Comparison of ENCODE assay signal across 1 cellular context in the genomic region with DNA sequence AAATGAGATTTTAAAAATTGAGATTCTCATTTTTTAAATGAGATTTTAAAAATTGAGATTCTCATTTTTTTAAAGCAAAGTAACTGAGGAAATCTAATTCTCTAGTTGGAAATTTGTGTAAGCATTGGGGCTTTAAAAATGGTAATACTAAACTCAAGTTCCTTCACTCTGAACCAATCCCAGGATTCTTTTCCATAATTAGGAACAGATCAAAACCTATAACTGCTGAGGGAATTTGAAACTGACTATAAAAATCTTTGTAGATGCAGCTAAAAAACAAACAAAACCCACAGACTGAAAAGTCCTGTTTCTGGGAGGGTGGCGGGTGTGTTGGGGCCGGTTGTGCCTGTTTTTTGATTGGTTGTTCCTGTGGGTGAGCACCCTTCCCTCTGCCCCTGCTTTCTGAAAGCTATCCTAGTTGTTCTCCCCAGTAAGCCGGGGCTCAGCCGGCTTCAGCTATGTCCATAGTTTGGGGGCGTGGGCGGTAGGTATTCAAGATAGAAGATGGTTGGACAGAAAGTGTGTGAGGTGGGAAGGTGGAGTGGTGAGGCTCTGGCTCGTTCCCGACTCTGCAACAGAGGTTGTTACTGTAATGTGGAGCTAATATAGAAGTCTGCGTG.
TF ChIP-seq lines count a peak whose summit lies in the region.

No MANE protein-coding gene starts in this region.

TF ChIP-seq in SK-N-SH, 30 proteins besides CTCF, POLR2A, EP300 and RAD21 (continued from another document):
- TF ChIP-seq, protein P1, sequence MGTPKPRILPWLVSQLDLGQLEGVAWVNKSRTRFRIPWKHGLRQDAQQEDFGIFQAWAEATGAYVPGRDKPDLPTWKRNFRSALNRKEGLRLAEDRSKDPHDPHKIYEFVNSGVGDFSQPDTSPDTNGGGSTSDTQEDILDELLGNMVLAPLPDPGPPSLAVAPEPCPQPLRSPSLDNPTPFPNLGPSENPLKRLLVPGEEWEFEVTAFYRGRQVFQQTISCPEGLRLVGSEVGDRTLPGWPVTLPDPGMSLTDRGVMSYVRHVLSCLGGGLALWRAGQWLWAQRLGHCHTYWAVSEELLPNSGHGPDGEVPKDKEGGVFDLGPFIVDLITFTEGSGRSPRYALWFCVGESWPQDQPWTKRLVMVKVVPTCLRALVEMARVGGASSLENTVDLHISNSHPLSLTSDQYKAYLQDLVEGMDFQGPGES (IDR thresholded peaks at IDR 0.05; ENCODE audit: low read depth, low read length): no peak
- TF ChIP-seq SIN3A (IDR thresholded peaks at IDR 0.05; ENCODE audit: borderline replicate concordance, low read depth, low read length) (no peak), POLR2AphosphoS5 (IDR thresholded peaks at IDR 0.05; ENCODE audit: low read depth, low read length) (no peak), RFX5 (IDR thresholded peaks at IDR 0.05; ENCODE audit: low read length) (no peak)
